2 cellular contexts compared by ENCODE assay signal in genomic region chr14:74508292-74508731, GRCh38.
A peak's percentile ranks its signal among the peaks of the same experiment; 100 is the strongest.
TF ChIP-seq lines count a peak whose summit lies in the region.

No MANE protein-coding gene starts in this region.

TF ChIP-seq in HEK293, 187 proteins besides CTCF, POLR2A, EP300 and RAD21:
- TF ChIP-seq ZNF112 (tag by site-specific recombination; IDR thresholded peaks at IDR 0.05) (no peak), ZSCAN23 (tag by site-specific recombination; IDR thresholded peaks at IDR 0.05) (no peak), ZNF24 (tag by site-specific recombination; IDR thresholded peaks at IDR 0.05) (no peak), ZNF837 (tag by site-specific recombination; IDR thresholded peaks at IDR 0.05) (no peak), ZXDB (tag by site-specific recombination; IDR thresholded peaks at IDR 0.05) (no peak), ZNF133 (tag by site-specific recombination; IDR thresholded peaks at IDR 0.05) (no peak), SETDB1 (IDR thresholded peaks at IDR 0.05; ENCODE audit: insufficient read length, low read length) (no peak), ZNF324 (tag by site-specific recombination; IDR thresholded peaks at IDR 0.05) (no peak), ZBTB1 (tag by site-specific recombination; IDR thresholded peaks at IDR 0.05) (no peak), ZNF629 (tag by site-specific recombination; IDR thresholded peaks at IDR 0.05) (no peak)

TF ChIP-seq in HepG2, 621 proteins besides CTCF, POLR2A, EP300 and RAD21:
- TF ChIP-seq ETV5 (CRISPR knock-in tag; IDR thresholded peaks at IDR 0.05; ENCODE audit: borderline replicate concordance) = no peak
- no peak for TF ChIP-seq TRAFD1 (CRISPR knock-in tag; IDR thresholded peaks at IDR 0.05; ENCODE audit: borderline replicate concordance)
- TF ChIP-seq PATZ1 (CRISPR knock-in tag; IDR thresholded peaks at IDR 0.05) = peak; percentile 32; the same call in 1 of the 2 replicates
- TF ChIP-seq ZNF687 (CRISPR knock-in tag; IDR thresholded peaks at IDR 0.05) = peak; percentile 35
- peak; percentile 70 for TF ChIP-seq XRCC5 (optimal IDR thresholded peaks at IDR 0.05; ENCODE audit: low read length)
- TF ChIP-seq ZNF768 (CRISPR knock-in tag; IDR thresholded peaks at IDR 0.05) = peak; percentile 10; the same call in 1 of the 2 replicates
- no peak for TF ChIP-seq SMAD3 (CRISPR knock-in tag; IDR thresholded peaks at IDR 0.05)
- TF ChIP-seq ZNF607 (CRISPR knock-in tag; IDR thresholded peaks at IDR 0.05; ENCODE audit: borderline replicate concordance) = no peak
- 0 out of 2 replicates have a peak, but pooled peaks have one; percentile 15 for TF ChIP-seq ZNF574 (CRISPR knock-in tag; IDR thresholded peaks at IDR 0.05)
- 0 out of 2 replicates have a peak, but pooled peaks have one; percentile 34 for TF ChIP-seq BORCS8-MEF2B (CRISPR knock-in tag; IDR thresholded peaks at IDR 0.05)
- TF ChIP-seq ZNF746 (CRISPR knock-in tag; IDR thresholded peaks at IDR 0.05) = no peak
- TF ChIP-seq SMC3 (IDR thresholded peaks at IDR 0.05; ENCODE audit: low read length) = peak; percentile 20; the same call in 1 of the 2 replicates
- TF ChIP-seq ZNF549 (CRISPR knock-in tag; IDR thresholded peaks at IDR 0.05) = no peak
- peak; percentile 39; the same call in 1 of the 2 replicates for TF ChIP-seq STAG1 (CRISPR knock-in tag; IDR thresholded peaks at IDR 0.05)
